In genomic region chr1:56185493-56185892, GRCh38 we compare ENCODE assay signal across 28 cellular contexts.
"Had no signal": no experiment of that assay in that cellular context is flagged by ENCODE, and none has a peak within 500 bp of the region (broad histone marks: within the 10 kb centered on the region; RNA-seq: fewer than 3 reads in every experiment).

No MANE protein-coding gene starts in this region.

- H3K4me3 Mint-ChIP-seq: activated CD8-positive, alpha-beta T cell treated with anti-CD3 and anti-CD28 coated beads, Interleukin-2, amount 10 ng/mL, durations not matched to agents 7 days and 5 days; activated naive CD4-positive, alpha-beta T cell treated with anti-CD3 and anti-CD28 coated beads, Interleukin-2, amount 50 U/mL, for 24 hours; activated naive CD8-positive, alpha-beta T cell treated with anti-CD3 and anti-CD28 coated beads, Interleukin-2, amount 50 U/mL, for 24 hours; activated T-cell treated with anti-CD3 and anti-CD28 coated beads, Interleukin-2, amount 50 U/mL, for 24 hours; activated T-helper 1 cell treated with anti-CD3 and anti-CD28 coated beads, Interleukin-12 subunit alpha, Interleukin-12 subunit beta, Interleukin-2, Interleukin-4 antibody, amounts not matched to agents 30 ng/mL and 10 ng/mL and 1 ng/mL, durations not matched to agents 14 hours and 24 hours and 36 hours; T-cell had no signal

- H3K27ac Mint-ChIP-seq: activated CD8-positive, alpha-beta T cell treated with anti-CD3 and anti-CD28 coated beads, Interleukin-2, amount 10 ng/mL, durations not matched to agents 7 days and 5 days; activated naive CD4-positive, alpha-beta T cell treated with anti-CD3 and anti-CD28 coated beads, Interleukin-2, amount 50 U/mL, for 24 hours; activated naive CD8-positive, alpha-beta T cell treated with anti-CD3 and anti-CD28 coated beads, Interleukin-2, amount 50 U/mL, for 24 hours; activated T-cell treated with anti-CD3 and anti-CD28 coated beads, Interleukin-2, amount 50 U/mL, for 24 hours; activated T-helper 1 cell treated with anti-CD3 and anti-CD28 coated beads, Interleukin-12 subunit alpha, Interleukin-12 subunit beta, Interleukin-2, Interleukin-4 antibody, amounts not matched to agents 30 ng/mL and 10 ng/mL and 1 ng/mL, durations not matched to agents 14 hours and 24 hours and 36 hours; T-cell had no signal

- ATAC-seq: activated CD8-positive, alpha-beta T cell treated with anti-CD3 and anti-CD28 coated beads, Interleukin-2, amount 10 ng/mL, durations not matched to agents 7 days and 5 days; activated naive CD8-positive, alpha-beta T cell treated with anti-CD3 and anti-CD28 coated beads, Interleukin-2, amount 50 U/mL, for 24 hours; T-cell had no signal

- H3K36me3 Mint-ChIP-seq: activated naive CD4-positive, alpha-beta T cell treated with anti-CD3 and anti-CD28 coated beads, Interleukin-2, amount 50 U/mL, for 24 hours; T-cell had no signal

- H3K9ac ChIP-seq: KMS-11 had no signal

- H3K27ac ChIP-seq: brain microvascular endothelial cell, cardiac muscle cell, KMS-11, Peyer's patch, RWPE1, SJCRH30, VCaP had no signal

- H3K27me3 ChIP-seq: brain microvascular endothelial cell, cardiac muscle cell, Peyer's patch, SJCRH30 had no signal

- H3K36me3 ChIP-seq: brain microvascular endothelial cell, cardiac muscle cell, Peyer's patch, SJCRH30 had no signal

- H3K9me3 Mint-ChIP-seq: activated naive CD4-positive, alpha-beta T cell treated with anti-CD3 and anti-CD28 coated beads, Interleukin-2, amount 50 U/mL, for 24 hours; activated naive CD8-positive, alpha-beta T cell treated with anti-CD3 and anti-CD28 coated beads, Interleukin-2, amount 50 U/mL, for 24 hours; activated T-cell treated with anti-CD3 and anti-CD28 coated beads, Interleukin-2, amount 50 U/mL, for 24 hours; activated T-helper 1 cell treated with anti-CD3 and anti-CD28 coated beads, Interleukin-12 subunit alpha, Interleukin-12 subunit beta, Interleukin-2, Interleukin-4 antibody, amounts not matched to agents 30 ng/mL and 10 ng/mL and 1 ng/mL, durations not matched to agents 14 hours and 24 hours and 36 hours had no signal

- H3K9me3 ChIP-seq: Peyer's patch, SJCRH30 had no signal

- H3K4me3 ChIP-seq: cardiac muscle cell, Peyer's patch, SJCRH30 had no signal

- H3K27me3 Mint-ChIP-seq: activated naive CD4-positive, alpha-beta T cell treated with anti-CD3 and anti-CD28 coated beads, Interleukin-2, amount 50 U/mL, for 24 hours; activated naive CD8-positive, alpha-beta T cell treated with anti-CD3 and anti-CD28 coated beads, Interleukin-2, amount 50 U/mL, for 24 hours; activated T-cell treated with anti-CD3 and anti-CD28 coated beads, Interleukin-2, amount 50 U/mL, for 24 hours; T-cell had no signal

- H3K4me1 ChIP-seq: SJCRH30 had no signal

- H3K4me1 Mint-ChIP-seq: activated naive CD4-positive, alpha-beta T cell treated with anti-CD3 and anti-CD28 coated beads, Interleukin-2, amount 50 U/mL, for 24 hours; activated naive CD8-positive, alpha-beta T cell treated with anti-CD3 and anti-CD28 coated beads, Interleukin-2, amount 50 U/mL, for 24 hours; T-cell had no signal

- DNase-seq: activated CD4-positive, alpha-beta T cell treated with anti-CD3 and anti-CD28 coated beads for 4 hours; activated CD4-positive, alpha-beta T cell treated with anti-CD3 and anti-CD28 coated beads, Interleukin-2, amount 50 U/mL, for 4 hours; activated CD8-positive, alpha-beta memory T cell treated with anti-CD3 and anti-CD28 coated beads, Interleukin-2, amount 50 U/mL, for 48 hours; activated CD8-positive, alpha-beta T cell treated with anti-CD3 and anti-CD28 coated beads, Interleukin-2, amount 10 ng/mL, durations not matched to agents 7 days and 5 days; activated effector memory CD4-positive, alpha-beta T cell treated with Interleukin-2 at 50 U/mL for 16 hours; activated naive CD4-positive, alpha-beta T cell; activated naive CD8-positive, alpha-beta T cell treated with anti-CD3 and anti-CD28 coated beads, Interleukin-2, amount 50 U/mL, for 24 hours; activated T-cell treated with anti-CD3 and anti-CD28 coated beads, Interleukin-2, amount 50 U/mL, for 24 hours; amygdala; brain microvascular endothelial cell; NCI-H1092 treated with DMSO at 0.1 percent for 48 hours; NCI-H1417 treated with DMSO at 0.1 percent for 48 hours; NCI-H1694; NCI-H2029; NCI-H2107; NCI-H2171 treated with DMSO at 0.1 percent for 48 hours; NCI-H226; NCI-H526; Peyer's patch; Right ventricle myocardium superior; SJCRH30; T-cell had no signal
